Comparison of ENCODE assay signal across 1 cellular context in the genomic region with DNA sequence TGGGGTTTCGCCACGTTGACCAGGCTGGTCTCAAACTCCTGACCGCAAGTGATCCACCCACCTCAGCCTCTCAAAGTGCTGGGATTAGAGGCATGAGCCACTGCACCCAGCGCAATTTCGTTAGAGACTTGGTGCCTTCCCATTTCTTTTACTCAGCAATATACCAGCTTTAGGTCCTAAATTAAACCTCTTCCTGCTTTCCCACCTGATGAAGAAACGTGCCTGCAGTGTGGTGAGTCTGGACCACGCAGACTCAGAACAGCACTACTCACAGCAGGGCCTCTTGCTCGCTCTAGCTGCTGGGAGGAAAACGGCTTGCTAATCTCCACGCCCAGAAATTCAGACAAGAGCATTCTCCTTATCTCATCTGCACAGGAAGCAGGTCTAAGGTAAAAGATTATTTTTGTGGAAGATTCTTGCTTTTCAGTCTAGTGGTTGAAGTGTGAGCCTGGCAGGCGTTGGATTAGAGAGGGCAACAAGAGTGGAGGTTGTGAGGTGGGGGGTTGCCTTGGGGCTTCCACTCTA.
TF ChIP-seq lines count a peak whose summit lies in the region.

A gene (plus strand): TSS at position 248 of the 525 bp plus-strand sequence. CDS start 25,346 bp downstream, outside the sequence.

TF ChIP-seq in K562, 482 proteins besides CTCF, POLR2A, EP300 and RAD21 (continued from another document and continues in another):
- TF ChIP-seq, protein P1, sequence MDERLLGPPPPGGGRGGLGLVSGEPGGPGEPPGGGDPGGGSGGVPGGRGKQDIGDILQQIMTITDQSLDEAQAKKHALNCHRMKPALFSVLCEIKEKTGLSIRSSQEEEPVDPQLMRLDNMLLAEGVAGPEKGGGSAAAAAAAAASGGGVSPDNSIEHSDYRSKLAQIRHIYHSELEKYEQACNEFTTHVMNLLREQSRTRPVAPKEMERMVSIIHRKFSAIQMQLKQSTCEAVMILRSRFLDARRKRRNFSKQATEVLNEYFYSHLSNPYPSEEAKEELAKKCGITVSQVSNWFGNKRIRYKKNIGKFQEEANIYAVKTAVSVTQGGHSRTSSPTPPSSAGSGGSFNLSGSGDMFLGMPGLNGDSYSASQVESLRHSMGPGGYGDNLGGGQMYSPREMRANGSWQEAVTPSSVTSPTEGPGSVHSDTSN (CRISPR knock-in tag; IDR thresholded peaks at IDR 0.05; ENCODE audit: low read depth), result no peak
- TF ChIP-seq, protein P1 (tag; conservative IDR thresholded peaks at IDR 0.05; ENCODE audit: low read depth), result no peak
- no peak for TF ChIP-seq SRSF3 (IDR thresholded peaks at IDR 0.05; ENCODE audit: insufficient read depth, low read length)
- no peak for TF ChIP-seq ZKSCAN1 (IDR thresholded peaks at IDR 0.05; ENCODE audit: low read depth, low read length)
- TF ChIP-seq NR4A1 (CRISPR knock-in tag; IDR thresholded peaks at IDR 0.05), result no peak
- 0 out of 2 replicates have a peak, but pooled peaks have one; percentile 22 for TF ChIP-seq NR4A1 (tag; IDR thresholded peaks at IDR 0.05)
- no peak for TF ChIP-seq XRCC3 (IDR thresholded peaks at IDR 0.05)
- TF ChIP-seq, protein P2, sequence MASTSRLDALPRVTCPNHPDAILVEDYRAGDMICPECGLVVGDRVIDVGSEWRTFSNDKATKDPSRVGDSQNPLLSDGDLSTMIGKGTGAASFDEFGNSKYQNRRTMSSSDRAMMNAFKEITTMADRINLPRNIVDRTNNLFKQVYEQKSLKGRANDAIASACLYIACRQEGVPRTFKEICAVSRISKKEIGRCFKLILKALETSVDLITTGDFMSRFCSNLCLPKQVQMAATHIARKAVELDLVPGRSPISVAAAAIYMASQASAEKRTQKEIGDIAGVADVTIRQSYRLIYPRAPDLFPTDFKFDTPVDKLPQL (IDR thresholded peaks at IDR 0.05; ENCODE audit: extremely low read depth, insufficient read length), result no peak
- no peak for TF ChIP-seq NFATC3 (IDR thresholded peaks at IDR 0.05)
- TF ChIP-seq ZNF239 (CRISPR knock-in tag; IDR thresholded peaks at IDR 0.05), result no peak
- no peak for TF ChIP-seq ZNF76 (CRISPR knock-in tag; IDR thresholded peaks at IDR 0.05; ENCODE audit: borderline replicate concordance)
- TF ChIP-seq ZFP36 (IDR thresholded peaks at IDR 0.05; ENCODE audit: low read depth, low read length, partially characterized antibody), result no peak
- peak; percentile 94 for TF ChIP-seq STAT5A (IDR thresholded peaks at IDR 0.05; ENCODE audit: borderline replicate concordance, low read length)
- TF ChIP-seq HDAC6 (IDR thresholded peaks at IDR 0.05; ENCODE audit: low read depth, low read length), result no peak
- TF ChIP-seq EWSR1 (IDR thresholded peaks at IDR 0.05; ENCODE audit: borderline replicate concordance, low read depth, partially characterized antibody), result no peak
- TF ChIP-seq KDM1A (IDR thresholded peaks at IDR 0.05), result peak; percentile 89 to 92
- TF ChIP-seq ZNF224 (CRISPR knock-in tag; IDR thresholded peaks at IDR 0.05), result no peak
- peak; percentile 67 for TF ChIP-seq CXXC5 (CRISPR knock-in tag; IDR thresholded peaks at IDR 0.05)
- TF ChIP-seq NCOA2 (IDR thresholded peaks at IDR 0.05; ENCODE audit: partially characterized antibody in 2 of 2), result no peak
- peak; percentile 57 for TF ChIP-seq ATF7 (IDR thresholded peaks at IDR 0.05)
- TF ChIP-seq, protein P3, sequence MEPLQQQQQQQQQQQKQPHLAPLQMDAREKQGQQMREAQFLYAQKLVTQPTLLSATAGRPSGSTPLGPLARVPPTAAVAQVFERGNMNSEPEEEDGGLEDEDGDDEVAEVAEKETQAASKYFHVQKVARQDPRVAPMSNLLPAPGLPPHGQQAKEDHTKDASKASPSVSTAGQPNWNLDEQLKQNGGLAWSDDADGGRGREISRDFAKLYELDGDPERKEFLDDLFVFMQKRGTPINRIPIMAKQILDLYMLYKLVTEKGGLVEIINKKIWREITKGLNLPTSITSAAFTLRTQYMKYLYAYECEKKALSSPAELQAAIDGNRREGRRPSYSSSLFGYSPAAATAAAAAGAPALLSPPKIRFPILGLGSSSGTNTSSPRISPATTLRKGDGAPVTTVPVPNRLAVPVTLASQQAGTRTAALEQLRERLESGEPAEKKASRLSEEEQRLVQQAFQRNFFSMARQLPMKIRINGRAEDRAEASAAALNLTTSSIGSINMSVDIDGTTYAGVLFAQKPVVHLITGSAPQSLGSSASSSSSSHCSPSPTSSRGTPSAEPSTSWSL (CRISPR knock-in tag; IDR thresholded peaks at IDR 0.05; ENCODE audit: borderline replicate concordance), result no peak
- TF ChIP-seq, protein P4, sequence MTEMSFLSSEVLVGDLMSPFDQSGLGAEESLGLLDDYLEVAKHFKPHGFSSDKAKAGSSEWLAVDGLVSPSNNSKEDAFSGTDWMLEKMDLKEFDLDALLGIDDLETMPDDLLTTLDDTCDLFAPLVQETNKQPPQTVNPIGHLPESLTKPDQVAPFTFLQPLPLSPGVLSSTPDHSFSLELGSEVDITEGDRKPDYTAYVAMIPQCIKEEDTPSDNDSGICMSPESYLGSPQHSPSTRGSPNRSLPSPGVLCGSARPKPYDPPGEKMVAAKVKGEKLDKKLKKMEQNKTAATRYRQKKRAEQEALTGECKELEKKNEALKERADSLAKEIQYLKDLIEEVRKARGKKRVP (CRISPR knock-in tag; IDR thresholded peaks at IDR 0.05), result no peak
- TF ChIP-seq BRD9 (IDR thresholded peaks at IDR 0.05; ENCODE audit: low read depth, partially characterized antibody), result peak; percentile 73
- TF ChIP-seq PML (IDR thresholded peaks at IDR 0.05; ENCODE audit: low read length), result peak; percentile 96
- TF ChIP-seq, protein P5, sequence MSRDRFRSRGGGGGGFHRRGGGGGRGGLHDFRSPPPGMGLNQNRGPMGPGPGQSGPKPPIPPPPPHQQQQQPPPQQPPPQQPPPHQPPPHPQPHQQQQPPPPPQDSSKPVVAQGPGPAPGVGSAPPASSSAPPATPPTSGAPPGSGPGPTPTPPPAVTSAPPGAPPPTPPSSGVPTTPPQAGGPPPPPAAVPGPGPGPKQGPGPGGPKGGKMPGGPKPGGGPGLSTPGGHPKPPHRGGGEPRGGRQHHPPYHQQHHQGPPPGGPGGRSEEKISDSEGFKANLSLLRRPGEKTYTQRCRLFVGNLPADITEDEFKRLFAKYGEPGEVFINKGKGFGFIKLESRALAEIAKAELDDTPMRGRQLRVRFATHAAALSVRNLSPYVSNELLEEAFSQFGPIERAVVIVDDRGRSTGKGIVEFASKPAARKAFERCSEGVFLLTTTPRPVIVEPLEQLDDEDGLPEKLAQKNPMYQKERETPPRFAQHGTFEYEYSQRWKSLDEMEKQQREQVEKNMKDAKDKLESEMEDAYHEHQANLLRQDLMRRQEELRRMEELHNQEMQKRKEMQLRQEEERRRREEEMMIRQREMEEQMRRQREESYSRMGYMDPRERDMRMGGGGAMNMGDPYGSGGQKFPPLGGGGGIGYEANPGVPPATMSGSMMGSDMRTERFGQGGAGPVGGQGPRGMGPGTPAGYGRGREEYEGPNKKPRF (IDR thresholded peaks at IDR 0.05; ENCODE audit: low read depth, low read length), result no peak
- peak; percentile 58; the same call in 1 of the 2 replicates for TF ChIP-seq MTA3 (IDR thresholded peaks at IDR 0.05; ENCODE audit: borderline replicate concordance)
- TF ChIP-seq, protein P6, sequence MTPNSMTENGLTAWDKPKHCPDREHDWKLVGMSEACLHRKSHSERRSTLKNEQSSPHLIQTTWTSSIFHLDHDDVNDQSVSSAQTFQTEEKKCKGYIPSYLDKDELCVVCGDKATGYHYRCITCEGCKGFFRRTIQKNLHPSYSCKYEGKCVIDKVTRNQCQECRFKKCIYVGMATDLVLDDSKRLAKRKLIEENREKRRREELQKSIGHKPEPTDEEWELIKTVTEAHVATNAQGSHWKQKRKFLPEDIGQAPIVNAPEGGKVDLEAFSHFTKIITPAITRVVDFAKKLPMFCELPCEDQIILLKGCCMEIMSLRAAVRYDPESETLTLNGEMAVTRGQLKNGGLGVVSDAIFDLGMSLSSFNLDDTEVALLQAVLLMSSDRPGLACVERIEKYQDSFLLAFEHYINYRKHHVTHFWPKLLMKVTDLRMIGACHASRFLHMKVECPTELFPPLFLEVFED (CRISPR knock-in tag; conservative IDR thresholded peaks at IDR 0.05), result no peak
- TF ChIP-seq, protein P7, sequence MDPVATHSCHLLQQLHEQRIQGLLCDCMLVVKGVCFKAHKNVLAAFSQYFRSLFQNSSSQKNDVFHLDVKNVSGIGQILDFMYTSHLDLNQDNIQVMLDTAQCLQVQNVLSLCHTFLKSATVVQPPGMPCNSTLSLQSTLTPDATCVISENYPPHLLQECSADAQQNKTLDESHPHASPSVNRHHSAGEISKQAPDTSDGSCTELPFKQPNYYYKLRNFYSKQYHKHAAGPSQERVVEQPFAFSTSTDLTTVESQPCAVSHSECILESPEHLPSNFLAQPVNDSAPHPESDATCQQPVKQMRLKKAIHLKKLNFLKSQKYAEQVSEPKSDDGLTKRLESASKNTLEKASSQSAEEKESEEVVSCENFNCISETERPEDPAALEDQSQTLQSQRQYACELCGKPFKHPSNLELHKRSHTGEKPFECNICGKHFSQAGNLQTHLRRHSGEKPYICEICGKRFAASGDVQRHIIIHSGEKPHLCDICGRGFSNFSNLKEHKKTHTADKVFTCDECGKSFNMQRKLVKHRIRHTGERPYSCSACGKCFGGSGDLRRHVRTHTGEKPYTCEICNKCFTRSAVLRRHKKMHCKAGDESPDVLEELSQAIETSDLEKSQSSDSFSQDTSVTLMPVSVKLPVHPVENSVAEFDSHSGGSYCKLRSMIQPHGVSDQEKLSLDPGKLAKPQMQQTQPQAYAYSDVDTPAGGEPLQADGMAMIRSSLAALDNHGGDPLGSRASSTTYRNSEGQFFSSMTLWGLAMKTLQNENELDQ (CRISPR knock-in tag; IDR thresholded peaks at IDR 0.05; ENCODE audit: borderline replicate concordance), result no peak
- TF ChIP-seq, protein P8, sequence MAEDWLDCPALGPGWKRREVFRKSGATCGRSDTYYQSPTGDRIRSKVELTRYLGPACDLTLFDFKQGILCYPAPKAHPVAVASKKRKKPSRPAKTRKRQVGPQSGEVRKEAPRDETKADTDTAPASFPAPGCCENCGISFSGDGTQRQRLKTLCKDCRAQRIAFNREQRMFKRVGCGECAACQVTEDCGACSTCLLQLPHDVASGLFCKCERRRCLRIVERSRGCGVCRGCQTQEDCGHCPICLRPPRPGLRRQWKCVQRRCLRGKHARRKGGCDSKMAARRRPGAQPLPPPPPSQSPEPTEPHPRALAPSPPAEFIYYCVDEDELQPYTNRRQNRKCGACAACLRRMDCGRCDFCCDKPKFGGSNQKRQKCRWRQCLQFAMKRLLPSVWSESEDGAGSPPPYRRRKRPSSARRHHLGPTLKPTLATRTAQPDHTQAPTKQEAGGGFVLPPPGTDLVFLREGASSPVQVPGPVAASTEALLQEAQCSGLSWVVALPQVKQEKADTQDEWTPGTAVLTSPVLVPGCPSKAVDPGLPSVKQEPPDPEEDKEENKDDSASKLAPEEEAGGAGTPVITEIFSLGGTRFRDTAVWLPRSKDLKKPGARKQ (CRISPR knock-in tag; IDR thresholded peaks at IDR 0.05), result no peak
- TF ChIP-seq, protein P9, sequence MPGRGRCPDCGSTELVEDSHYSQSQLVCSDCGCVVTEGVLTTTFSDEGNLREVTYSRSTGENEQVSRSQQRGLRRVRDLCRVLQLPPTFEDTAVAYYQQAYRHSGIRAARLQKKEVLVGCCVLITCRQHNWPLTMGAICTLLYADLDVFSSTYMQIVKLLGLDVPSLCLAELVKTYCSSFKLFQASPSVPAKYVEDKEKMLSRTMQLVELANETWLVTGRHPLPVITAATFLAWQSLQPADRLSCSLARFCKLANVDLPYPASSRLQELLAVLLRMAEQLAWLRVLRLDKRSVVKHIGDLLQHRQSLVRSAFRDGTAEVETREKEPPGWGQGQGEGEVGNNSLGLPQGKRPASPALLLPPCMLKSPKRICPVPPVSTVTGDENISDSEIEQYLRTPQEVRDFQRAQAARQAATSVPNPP (IDR thresholded peaks at IDR 0.05; ENCODE audit: borderline replicate concordance, insufficient read depth, insufficient read length), result no peak
- TF ChIP-seq ZNF24 (IDR thresholded peaks at IDR 0.05), result peak; percentile 45; the same call in 1 of the 2 replicates
- TF ChIP-seq, protein P10, sequence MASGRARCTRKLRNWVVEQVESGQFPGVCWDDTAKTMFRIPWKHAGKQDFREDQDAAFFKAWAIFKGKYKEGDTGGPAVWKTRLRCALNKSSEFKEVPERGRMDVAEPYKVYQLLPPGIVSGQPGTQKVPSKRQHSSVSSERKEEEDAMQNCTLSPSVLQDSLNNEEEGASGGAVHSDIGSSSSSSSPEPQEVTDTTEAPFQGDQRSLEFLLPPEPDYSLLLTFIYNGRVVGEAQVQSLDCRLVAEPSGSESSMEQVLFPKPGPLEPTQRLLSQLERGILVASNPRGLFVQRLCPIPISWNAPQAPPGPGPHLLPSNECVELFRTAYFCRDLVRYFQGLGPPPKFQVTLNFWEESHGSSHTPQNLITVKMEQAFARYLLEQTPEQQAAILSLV (tag; IDR thresholded peaks at IDR 0.05), result no peak
- TF ChIP-seq, protein P11, sequence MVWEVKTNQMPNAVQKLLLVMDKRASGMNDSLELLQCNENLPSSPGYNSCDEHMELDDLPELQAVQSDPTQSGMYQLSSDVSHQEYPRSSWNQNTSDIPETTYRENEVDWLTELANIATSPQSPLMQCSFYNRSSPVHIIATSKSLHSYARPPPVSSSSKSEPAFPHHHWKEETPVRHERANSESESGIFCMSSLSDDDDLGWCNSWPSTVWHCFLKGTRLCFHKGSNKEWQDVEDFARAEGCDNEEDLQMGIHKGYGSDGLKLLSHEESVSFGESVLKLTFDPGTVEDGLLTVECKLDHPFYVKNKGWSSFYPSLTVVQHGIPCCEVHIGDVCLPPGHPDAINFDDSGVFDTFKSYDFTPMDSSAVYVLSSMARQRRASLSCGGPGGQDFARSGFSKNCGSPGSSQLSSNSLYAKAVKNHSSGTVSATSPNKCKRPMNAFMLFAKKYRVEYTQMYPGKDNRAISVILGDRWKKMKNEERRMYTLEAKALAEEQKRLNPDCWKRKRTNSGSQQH (CRISPR knock-in tag; IDR thresholded peaks at IDR 0.05), result 0 out of 2 replicates have a peak, but pooled peaks have one; percentile 68
- TF ChIP-seq RCOR1 (IDR thresholded peaks at IDR 0.05; ENCODE audit: borderline replicate concordance in 1 of 2, low read depth in 2 of 2, low read length in 2 of 2), result peak; percentile 84 to 96; a peak in 3 of 4 replicates
- TF ChIP-seq KLF16 (IDR thresholded peaks at IDR 0.05), result peak; percentile 96
- TF ChIP-seq TEAD4 (IDR thresholded peaks at IDR 0.05; ENCODE audit: low read length), result peak; percentile 99
- TF ChIP-seq TEAD4 (CRISPR knock-in tag; IDR thresholded peaks at IDR 0.05; ENCODE audit: borderline replicate concordance), result no peak
- no peak for TF ChIP-seq ZFP30 (CRISPR knock-in tag; IDR thresholded peaks at IDR 0.05; ENCODE audit: borderline replicate concordance)
- no peak for TF ChIP-seq U2AF2 (optimal IDR thresholded peaks at IDR 0.05; ENCODE audit: low read depth, low read length)
- no peak for TF ChIP-seq ZNF184 (CRISPR knock-in tag; IDR thresholded peaks at IDR 0.05)
